In the genomic region with DNA sequence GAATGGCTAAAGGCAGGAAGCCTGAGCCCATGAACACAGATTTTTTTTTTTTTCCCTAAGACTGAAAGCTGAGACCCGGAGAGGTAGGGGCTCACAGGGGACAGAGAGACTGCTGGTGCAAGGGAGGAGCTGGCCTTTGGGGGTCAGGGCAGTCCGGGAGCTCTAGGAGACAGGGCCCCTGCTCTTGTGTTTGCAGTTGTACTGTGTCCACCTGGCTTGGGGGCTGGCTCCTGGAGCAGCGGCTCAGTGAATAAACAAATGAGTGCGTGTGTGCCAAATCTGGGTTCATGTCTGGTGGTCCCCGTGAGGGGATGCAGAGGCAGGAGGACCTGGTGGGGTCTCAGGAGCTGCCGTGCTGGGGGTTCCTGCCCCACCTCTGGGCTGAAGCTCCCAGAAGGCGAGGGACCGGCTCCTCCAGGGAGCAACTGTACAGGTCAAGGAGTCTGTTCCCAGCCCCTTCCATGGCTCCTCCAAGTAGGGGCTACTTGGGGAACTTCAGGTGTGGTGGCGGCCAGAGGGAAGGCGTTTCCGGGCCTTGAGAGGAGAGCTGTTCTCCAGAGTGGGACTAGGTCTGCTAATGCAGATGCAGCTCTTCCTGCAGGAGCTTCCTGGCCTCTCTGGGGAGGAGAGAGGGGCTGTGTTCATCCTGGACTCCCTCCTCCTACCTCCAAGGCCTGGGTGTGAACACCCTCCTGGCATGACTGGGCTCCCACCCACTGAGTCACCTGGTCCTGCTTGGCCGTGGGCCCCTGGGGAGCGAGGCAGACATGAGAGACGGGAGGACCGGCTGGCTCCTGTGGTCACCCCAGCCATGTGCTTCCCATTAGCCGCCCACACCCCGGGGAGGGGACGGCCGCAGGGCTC, we compare ENCODE assay signal across 1 cellular context.
TF ChIP-seq lines count a peak whose summit lies in the region.

No MANE protein-coding gene starts in this region.

TF ChIP-seq in K562, 482 proteins besides CTCF, POLR2A, EP300 and RAD21 (continued from another document and continues in another):
- TF ChIP-seq, protein P1, sequence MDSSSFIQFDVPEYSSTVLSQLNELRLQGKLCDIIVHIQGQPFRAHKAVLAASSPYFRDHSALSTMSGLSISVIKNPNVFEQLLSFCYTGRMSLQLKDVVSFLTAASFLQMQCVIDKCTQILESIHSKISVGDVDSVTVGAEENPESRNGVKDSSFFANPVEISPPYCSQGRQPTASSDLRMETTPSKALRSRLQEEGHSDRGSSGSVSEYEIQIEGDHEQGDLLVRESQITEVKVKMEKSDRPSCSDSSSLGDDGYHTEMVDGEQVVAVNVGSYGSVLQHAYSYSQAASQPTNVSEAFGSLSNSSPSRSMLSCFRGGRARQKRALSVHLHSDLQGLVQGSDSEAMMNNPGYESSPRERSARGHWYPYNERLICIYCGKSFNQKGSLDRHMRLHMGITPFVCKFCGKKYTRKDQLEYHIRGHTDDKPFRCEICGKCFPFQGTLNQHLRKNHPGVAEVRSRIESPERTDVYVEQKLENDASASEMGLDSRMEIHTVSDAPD (CRISPR knock-in tag; IDR thresholded peaks at IDR 0.05) = no peak
- TF ChIP-seq POLR2B (IDR thresholded peaks at IDR 0.05; ENCODE audit: low read depth, partially characterized antibody) (no peak), NR2F6 (CRISPR knock-in tag; IDR thresholded peaks at IDR 0.05) (no peak), RFX7 (CRISPR knock-in tag; IDR thresholded peaks at IDR 0.05) (no peak), SMAD4 (CRISPR knock-in tag; conservative IDR thresholded peaks at IDR 0.05) (peak; percentile 79), ZNF239 (CRISPR knock-in tag; IDR thresholded peaks at IDR 0.05) (0 out of 2 replicates have a peak, but pooled peaks have one; percentile 43), BCOR (IDR thresholded peaks at IDR 0.05) (no peak), NR2C2 (CRISPR knock-in tag; IDR thresholded peaks at IDR 0.05) (no peak), NR2C2 (tag; IDR thresholded peaks at IDR 0.05) (no peak), JUN (IDR thresholded peaks at IDR 0.05; ENCODE audit: borderline replicate concordance, low read depth, low read length) (peak; percentile 48; the same call in 1 of the 2 replicates), JUN (CRISPR knock-in tag; IDR thresholded peaks at IDR 0.05; ENCODE audit: borderline replicate concordance) (no peak), ZFP30 (CRISPR knock-in tag; IDR thresholded peaks at IDR 0.05; ENCODE audit: borderline replicate concordance) (no peak), HNRNPUL1 (IDR thresholded peaks at IDR 0.05; ENCODE audit: low read length) (no peak), ZNF217 (CRISPR knock-in tag; IDR thresholded peaks at IDR 0.05) (no peak), ZNF668 (CRISPR knock-in tag; IDR thresholded peaks at IDR 0.05) (no peak), JUND (IDR thresholded peaks at IDR 0.05; ENCODE audit: borderline replicate concordance, low read depth, low read length) (peak; percentile 43; the same call in 1 of the 2 replicates), JUND (tag; IDR thresholded peaks at IDR 0.05; ENCODE audit: borderline replicate concordance, low read depth, low read length) (peak; percentile 45; the same call in 1 of the 3 replicates), PCBP2 (IDR thresholded peaks at IDR 0.05; ENCODE audit: low read depth, low read length, poor library complexity, severe bottlenecking) (no peak), ZNF551 (CRISPR knock-in tag; IDR thresholded peaks at IDR 0.05) (no peak), RBM39 (optimal IDR thresholded peaks at IDR 0.05; ENCODE audit: low read depth, low read length) (no peak), PRMT5 (CRISPR knock-in tag; IDR thresholded peaks at IDR 0.05) (peak; percentile 79; the same call in 1 of the 2 replicates), SPI1 (IDR thresholded peaks at IDR 0.05; ENCODE audit: borderline replicate concordance, low read depth, low read length) (no peak), SMAD3 (CRISPR knock-in tag; conservative IDR thresholded peaks at IDR 0.05) (0 out of 2 replicates have a peak, but pooled peaks have one; percentile 30), ZBTB8A (IDR thresholded peaks at IDR 0.05; ENCODE audit: partially characterized antibody) (no peak), TAF9B (IDR thresholded peaks at IDR 0.05; ENCODE audit: partially characterized antibody) (no peak), EGR1 (conservative IDR thresholded peaks at IDR 0.05) (peak; percentile 82), RNF2 (IDR thresholded peaks at IDR 0.05) (peak; percentile 74; the same call in 1 of the 2 replicates), PHB (CRISPR knock-in tag; IDR thresholded peaks at IDR 0.05) (peak; percentile 22; the same call in 1 of the 2 replicates), CBX8 (IDR thresholded peaks at IDR 0.05; ENCODE audit: borderline replicate concordance, extremely low read depth, low read depth, low read length, poor library complexity, severe bottlenecking) (no peak), ZNF274 (IDR thresholded peaks at IDR 0.05; ENCODE audit: borderline replicate concordance, low read depth, low read length) (no peak), CTBP1 (IDR thresholded peaks at IDR 0.05; ENCODE audit: borderline replicate concordance) (0 out of 2 replicates have a peak, but pooled peaks have one; percentile 35), HEY1 (CRISPR knock-in tag; IDR thresholded peaks at IDR 0.05; ENCODE audit: borderline replicate concordance) (peak; percentile 71; the same call in 1 of the 2 replicates), SP1 (CRISPR knock-in tag; IDR thresholded peaks at IDR 0.05) (no peak), RBM22 (IDR thresholded peaks at IDR 0.05; ENCODE audit: low read depth, low read length, poor library complexity, severe bottlenecking) (no peak), PRPF4 (IDR thresholded peaks at IDR 0.05; ENCODE audit: insufficient read depth, low read depth, low read length, poor library complexity, severe bottlenecking) (no peak), ZNF584 (CRISPR knock-in tag; IDR thresholded peaks at IDR 0.05; ENCODE audit: low read depth) (no peak; the same call in 1 of the 2 replicates), ZNF445 (CRISPR knock-in tag; IDR thresholded peaks at IDR 0.05; ENCODE audit: low read depth) (no peak), GTF2E2 (tag; IDR thresholded peaks at IDR 0.05) (no peak), CXXC5 (CRISPR knock-in tag; IDR thresholded peaks at IDR 0.05) (peak; percentile 65), CEBPB (tag; IDR thresholded peaks at IDR 0.05) (no peak), HSF4 (CRISPR knock-in tag; IDR thresholded peaks at IDR 0.05; ENCODE audit: borderline replicate concordance) (no peak), ZZZ3 (IDR thresholded peaks at IDR 0.05) (no peak), RFX1 (IDR thresholded peaks at IDR 0.05) (no peak)
- TF ChIP-seq, protein P2, sequence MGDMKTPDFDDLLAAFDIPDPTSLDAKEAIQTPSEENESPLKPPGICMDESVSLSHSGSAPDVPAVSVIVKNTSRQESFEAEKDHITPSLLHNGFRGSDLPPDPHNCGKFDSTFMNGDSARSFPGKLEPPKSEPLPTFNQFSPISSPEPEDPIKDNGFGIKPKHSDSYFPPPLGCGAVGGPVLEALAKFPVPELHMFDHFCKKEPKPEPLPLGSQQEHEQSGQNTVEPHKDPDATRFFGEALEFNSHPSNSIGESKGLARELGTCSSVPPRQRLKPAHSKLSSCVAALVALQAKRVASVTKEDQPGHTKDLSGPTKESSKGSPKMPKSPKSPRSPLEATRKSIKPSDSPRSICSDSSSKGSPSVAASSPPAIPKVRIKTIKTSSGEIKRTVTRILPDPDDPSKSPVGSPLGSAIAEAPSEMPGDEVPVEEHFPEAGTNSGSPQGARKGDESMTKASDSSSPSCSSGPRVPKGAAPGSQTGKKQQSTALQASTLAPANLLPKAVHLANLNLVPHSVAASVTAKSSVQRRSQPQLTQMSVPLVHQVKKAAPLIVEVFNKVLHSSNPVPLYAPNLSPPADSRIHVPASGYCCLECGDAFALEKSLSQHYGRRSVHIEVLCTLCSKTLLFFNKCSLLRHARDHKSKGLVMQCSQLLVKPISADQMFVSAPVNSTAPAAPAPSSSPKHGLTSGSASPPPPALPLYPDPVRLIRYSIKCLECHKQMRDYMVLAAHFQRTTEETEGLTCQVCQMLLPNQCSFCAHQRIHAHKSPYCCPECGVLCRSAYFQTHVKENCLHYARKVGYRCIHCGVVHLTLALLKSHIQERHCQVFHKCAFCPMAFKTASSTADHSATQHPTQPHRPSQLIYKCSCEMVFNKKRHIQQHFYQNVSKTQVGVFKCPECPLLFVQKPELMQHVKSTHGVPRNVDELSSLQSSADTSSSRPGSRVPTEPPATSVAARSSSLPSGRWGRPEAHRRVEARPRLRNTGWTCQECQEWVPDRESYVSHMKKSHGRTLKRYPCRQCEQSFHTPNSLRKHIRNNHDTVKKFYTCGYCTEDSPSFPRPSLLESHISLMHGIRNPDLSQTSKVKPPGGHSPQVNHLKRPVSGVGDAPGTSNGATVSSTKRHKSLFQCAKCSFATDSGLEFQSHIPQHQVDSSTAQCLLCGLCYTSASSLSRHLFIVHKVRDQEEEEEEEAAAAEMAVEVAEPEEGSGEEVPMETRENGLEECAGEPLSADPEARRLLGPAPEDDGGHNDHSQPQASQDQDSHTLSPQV (IDR thresholded peaks at IDR 0.05) = peak; percentile 90
- TF ChIP-seq, protein P3, sequence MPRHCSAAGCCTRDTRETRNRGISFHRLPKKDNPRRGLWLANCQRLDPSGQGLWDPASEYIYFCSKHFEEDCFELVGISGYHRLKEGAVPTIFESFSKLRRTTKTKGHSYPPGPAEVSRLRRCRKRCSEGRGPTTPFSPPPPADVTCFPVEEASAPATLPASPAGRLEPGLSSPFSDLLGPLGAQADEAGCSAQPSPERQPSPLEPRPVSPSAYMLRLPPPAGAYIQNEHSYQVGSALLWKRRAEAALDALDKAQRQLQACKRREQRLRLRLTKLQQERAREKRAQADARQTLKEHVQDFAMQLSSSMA (CRISPR knock-in tag; IDR thresholded peaks at IDR 0.05) = no peak
- TF ChIP-seq, protein P4, sequence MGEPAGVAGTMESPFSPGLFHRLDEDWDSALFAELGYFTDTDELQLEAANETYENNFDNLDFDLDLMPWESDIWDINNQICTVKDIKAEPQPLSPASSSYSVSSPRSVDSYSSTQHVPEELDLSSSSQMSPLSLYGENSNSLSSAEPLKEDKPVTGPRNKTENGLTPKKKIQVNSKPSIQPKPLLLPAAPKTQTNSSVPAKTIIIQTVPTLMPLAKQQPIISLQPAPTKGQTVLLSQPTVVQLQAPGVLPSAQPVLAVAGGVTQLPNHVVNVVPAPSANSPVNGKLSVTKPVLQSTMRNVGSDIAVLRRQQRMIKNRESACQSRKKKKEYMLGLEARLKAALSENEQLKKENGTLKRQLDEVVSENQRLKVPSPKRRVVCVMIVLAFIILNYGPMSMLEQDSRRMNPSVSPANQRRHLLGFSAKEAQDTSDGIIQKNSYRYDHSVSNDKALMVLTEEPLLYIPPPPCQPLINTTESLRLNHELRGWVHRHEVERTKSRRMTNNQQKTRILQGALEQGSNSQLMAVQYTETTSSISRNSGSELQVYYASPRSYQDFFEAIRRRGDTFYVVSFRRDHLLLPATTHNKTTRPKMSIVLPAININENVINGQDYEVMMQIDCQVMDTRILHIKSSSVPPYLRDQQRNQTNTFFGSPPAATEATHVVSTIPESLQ (CRISPR knock-in tag; IDR thresholded peaks at IDR 0.05) = no peak
- TF ChIP-seq, protein P5, sequence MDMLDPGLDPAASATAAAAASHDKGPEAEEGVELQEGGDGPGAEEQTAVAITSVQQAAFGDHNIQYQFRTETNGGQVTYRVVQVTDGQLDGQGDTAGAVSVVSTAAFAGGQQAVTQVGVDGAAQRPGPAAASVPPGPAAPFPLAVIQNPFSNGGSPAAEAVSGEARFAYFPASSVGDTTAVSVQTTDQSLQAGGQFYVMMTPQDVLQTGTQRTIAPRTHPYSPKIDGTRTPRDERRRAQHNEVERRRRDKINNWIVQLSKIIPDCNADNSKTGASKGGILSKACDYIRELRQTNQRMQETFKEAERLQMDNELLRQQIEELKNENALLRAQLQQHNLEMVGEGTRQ (CRISPR knock-in tag; IDR thresholded peaks at IDR 0.05) = peak; percentile 88
- TF ChIP-seq, protein P6, sequence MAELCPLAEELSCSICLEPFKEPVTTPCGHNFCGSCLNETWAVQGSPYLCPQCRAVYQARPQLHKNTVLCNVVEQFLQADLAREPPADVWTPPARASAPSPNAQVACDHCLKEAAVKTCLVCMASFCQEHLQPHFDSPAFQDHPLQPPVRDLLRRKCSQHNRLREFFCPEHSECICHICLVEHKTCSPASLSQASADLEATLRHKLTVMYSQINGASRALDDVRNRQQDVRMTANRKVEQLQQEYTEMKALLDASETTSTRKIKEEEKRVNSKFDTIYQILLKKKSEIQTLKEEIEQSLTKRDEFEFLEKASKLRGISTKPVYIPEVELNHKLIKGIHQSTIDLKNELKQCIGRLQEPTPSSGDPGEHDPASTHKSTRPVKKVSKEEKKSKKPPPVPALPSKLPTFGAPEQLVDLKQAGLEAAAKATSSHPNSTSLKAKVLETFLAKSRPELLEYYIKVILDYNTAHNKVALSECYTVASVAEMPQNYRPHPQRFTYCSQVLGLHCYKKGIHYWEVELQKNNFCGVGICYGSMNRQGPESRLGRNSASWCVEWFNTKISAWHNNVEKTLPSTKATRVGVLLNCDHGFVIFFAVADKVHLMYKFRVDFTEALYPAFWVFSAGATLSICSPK (IDR thresholded peaks at IDR 0.05; ENCODE audit: borderline replicate concordance) = no peak
- TF ChIP-seq, protein P7, sequence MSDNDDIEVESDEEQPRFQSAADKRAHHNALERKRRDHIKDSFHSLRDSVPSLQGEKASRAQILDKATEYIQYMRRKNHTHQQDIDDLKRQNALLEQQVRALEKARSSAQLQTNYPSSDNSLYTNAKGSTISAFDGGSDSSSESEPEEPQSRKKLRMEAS (CRISPR knock-in tag; IDR thresholded peaks at IDR 0.05) = peak; percentile 92
- TF ChIP-seq, protein P8, sequence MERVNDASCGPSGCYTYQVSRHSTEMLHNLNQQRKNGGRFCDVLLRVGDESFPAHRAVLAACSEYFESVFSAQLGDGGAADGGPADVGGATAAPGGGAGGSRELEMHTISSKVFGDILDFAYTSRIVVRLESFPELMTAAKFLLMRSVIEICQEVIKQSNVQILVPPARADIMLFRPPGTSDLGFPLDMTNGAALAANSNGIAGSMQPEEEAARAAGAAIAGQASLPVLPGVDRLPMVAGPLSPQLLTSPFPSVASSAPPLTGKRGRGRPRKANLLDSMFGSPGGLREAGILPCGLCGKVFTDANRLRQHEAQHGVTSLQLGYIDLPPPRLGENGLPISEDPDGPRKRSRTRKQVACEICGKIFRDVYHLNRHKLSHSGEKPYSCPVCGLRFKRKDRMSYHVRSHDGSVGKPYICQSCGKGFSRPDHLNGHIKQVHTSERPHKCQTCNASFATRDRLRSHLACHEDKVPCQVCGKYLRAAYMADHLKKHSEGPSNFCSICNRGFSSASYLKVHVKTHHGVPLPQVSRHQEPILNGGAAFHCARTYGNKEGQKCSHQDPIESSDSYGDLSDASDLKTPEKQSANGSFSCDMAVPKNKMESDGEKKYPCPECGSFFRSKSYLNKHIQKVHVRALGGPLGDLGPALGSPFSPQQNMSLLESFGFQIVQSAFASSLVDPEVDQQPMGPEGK (CRISPR knock-in tag; IDR thresholded peaks at IDR 0.05; ENCODE audit: borderline replicate concordance) = no peak
- TF ChIP-seq, protein P9, sequence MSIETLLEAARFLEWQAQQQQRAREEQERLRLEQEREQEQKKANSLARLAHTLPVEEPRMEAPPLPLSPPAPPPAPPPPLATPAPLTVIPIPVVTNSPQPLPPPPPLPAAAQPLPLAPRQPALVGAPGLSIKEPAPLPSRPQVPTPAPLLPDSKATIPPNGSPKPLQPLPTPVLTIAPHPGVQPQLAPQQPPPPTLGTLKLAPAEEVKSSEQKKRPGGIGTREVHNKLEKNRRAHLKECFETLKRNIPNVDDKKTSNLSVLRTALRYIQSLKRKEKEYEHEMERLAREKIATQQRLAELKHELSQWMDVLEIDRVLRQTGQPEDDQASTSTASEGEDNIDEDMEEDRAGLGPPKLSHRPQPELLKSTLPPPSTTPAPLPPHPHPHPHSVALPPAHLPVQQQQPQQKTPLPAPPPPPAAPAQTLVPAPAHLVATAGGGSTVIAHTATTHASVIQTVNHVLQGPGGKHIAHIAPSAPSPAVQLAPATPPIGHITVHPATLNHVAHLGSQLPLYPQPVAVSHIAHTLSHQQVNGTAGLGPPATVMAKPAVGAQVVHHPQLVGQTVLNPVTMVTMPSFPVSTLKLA (conservative IDR thresholded peaks at IDR 0.05) = peak; percentile 74 to 84
